10 cellular contexts compared by ENCODE assay signal in the genomic region with DNA sequence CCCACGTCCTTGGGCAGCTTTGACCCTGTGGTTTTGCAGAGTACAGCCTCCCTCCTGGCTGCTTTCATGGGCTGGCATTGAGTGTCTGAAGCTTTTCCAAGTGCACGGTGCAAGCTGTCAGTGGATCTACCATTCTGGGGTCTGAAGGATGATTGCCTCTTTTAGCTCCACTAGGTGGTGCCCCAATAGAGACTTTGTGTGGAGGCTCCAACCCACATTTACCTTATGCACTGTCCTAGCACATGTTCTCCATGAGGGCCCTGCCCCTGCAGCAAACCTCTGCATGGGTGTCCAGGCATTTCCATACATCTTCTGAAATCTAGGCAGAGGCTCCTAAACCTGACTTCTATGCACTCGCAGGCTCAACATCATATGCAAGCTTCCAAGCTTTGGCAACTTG.
A peak's percentile ranks its signal among the peaks of the same experiment; 100 is the strongest.
DNase-seq lines count a peak whose midpoint lies in the region; ATAC-seq and TF ChIP-seq lines count a peak whose summit lies in the region.
"Had no signal": no experiment of that assay in that cellular context is flagged by ENCODE, and none has a peak within 500 bp of the region (broad histone marks: within the 10 kb centered on the region; RNA-seq: fewer than 3 reads in every experiment).

No MANE protein-coding gene starts in this region.

- H3K4me1 Mint-ChIP-seq in CD14-positive monocyte: no peaks in the 10 kb centered on the region
- H3K4me1 Mint-ChIP-seq: activated naive CD8-positive, alpha-beta T cell treated with anti-CD3 and anti-CD28 coated beads, Interleukin-2, amount 50 U/mL, for 24 hours had no signal

- H3K9me3 ChIP-seq in colonic mucosa: no peaks in the 10 kb centered on the region
- H3K9me3 ChIP-seq: uterus had no signal

- no peaks in the 10 kb centered on the region for H3K36me3 ChIP-seq in colonic mucosa
- H3K36me3 ChIP-seq: uterus had no signal

- peaks cover 3 to 12% (median 8%) of the 10 kb centered on the region in 7 donors for H3K9me3 Mint-ChIP-seq in CD14-positive monocyte

- no peak overlapping the region for H3K9ac ChIP-seq in colonic mucosa (ENCODE audit: low read depth in 2 of 2, low read length in 2 of 2)

- H3K27me3 ChIP-seq in colonic mucosa: no peaks in the 10 kb centered on the region
- H3K27me3 ChIP-seq: uterus had no signal

- H3K4me3 Mint-ChIP-seq in CD14-positive monocyte: no peak overlapping the region
- H3K4me3 Mint-ChIP-seq: activated naive CD8-positive, alpha-beta T cell treated with anti-CD3 and anti-CD28 coated beads, Interleukin-2, amount 50 U/mL, for 24 hours had no signal

- no peak overlapping the region for H3K4me3 ChIP-seq in fibroblast of pulmonary artery (replicated peaks; ENCODE audit: low read depth, low read length)
- H3K4me3 ChIP-seq in colonic mucosa: no peak overlapping the region
- H3K4me3 ChIP-seq: uterus had no signal

- H3K4me1 ChIP-seq in colonic mucosa: no peaks in the 10 kb centered on the region
- H3K4me1 ChIP-seq: uterus had no signal

- DNase-seq in CD14-positive monocyte (ENCODE audit: low spot score): peak; percentile 23
- peak; percentile 50 for DNase-seq in HCEC 1CT
- DNase-seq in RPMI7951 (ENCODE audit: low read depth): peak; percentile 22
- peak; percentile 33 for DNase-seq in fibroblast of pulmonary artery (ENCODE audit: low read depth)
- DNase-seq in activated naive CD4-positive, alpha-beta T cell treated with Interleukin-2 at 50 U/mL for 16 hours: no peak
- no peak for DNase-seq in colonic mucosa
- DNase-seq: activated naive CD8-positive, alpha-beta T cell treated with anti-CD3 and anti-CD28 coated beads, Interleukin-2, amount 50 U/mL, for 24 hours; uterus had no signal

- intact Hi-C loops in CD14-positive monocyte (cut with micrococcal nuclease) (no loop called here), colonic mucosa (cut with DNase I) (no loop called here)

- peaks cover 0 to 1% (median 0%) of the 10 kb centered on the region in 3 donors for H3K27me3 Mint-ChIP-seq in CD14-positive monocyte (ENCODE audit: low read depth in 3 of 3)
- H3K27me3 Mint-ChIP-seq: activated naive CD8-positive, alpha-beta T cell treated with anti-CD3 and anti-CD28 coated beads, Interleukin-2, amount 50 U/mL, for 24 hours had no signal

- no peak overlapping the region for H3K27ac Mint-ChIP-seq in CD14-positive monocyte
- H3K27ac Mint-ChIP-seq: activated naive CD8-positive, alpha-beta T cell treated with anti-CD3 and anti-CD28 coated beads, Interleukin-2, amount 50 U/mL, for 24 hours had no signal

- no peak overlapping the region for H3K27ac ChIP-seq in colonic mucosa
- H3K27ac ChIP-seq: uterus had no signal

- ATAC-seq in GM19328 (IDR thresholded peaks at IDR 0.05; ENCODE audit: unreplicated experiment) (no peak), GM19452 (IDR thresholded peaks at IDR 0.05; ENCODE audit: unreplicated experiment) (no peak)
- ATAC-seq: activated naive CD8-positive, alpha-beta T cell treated with anti-CD3 and anti-CD28 coated beads, Interleukin-2, amount 50 U/mL, for 24 hours had no signal

- H3K36me3 Mint-ChIP-seq in CD14-positive monocyte: no peaks in the 10 kb centered on the region

- TF ChIP-seq CTCF in CD14-positive monocyte (IDR thresholded peaks at IDR 0.05) (no peak), fibroblast of pulmonary artery (IDR thresholded peaks at IDR 0.05; ENCODE audit: low read length, missing control alignments) (peak; percentile 43), colonic mucosa (IDR thresholded peaks at IDR 0.05) (no peak)

Comparison
In these comparisons a context has a peak if more than half of its experiments do, and no peak if none do; other contexts are left out.
1. DNase-seq: peak in CD14-positive monocyte (single experiment), HCEC 1CT (single experiment), RPMI7951 (single experiment) and fibroblast of pulmonary artery (single experiment); none in activated naive CD4-positive, alpha-beta T cell treated with Interleukin-2 at 50 U/mL for 16 hours (single experiment) and colonic mucosa (single experiment).